20 cellular contexts compared by ENCODE assay signal in the genomic region with DNA sequence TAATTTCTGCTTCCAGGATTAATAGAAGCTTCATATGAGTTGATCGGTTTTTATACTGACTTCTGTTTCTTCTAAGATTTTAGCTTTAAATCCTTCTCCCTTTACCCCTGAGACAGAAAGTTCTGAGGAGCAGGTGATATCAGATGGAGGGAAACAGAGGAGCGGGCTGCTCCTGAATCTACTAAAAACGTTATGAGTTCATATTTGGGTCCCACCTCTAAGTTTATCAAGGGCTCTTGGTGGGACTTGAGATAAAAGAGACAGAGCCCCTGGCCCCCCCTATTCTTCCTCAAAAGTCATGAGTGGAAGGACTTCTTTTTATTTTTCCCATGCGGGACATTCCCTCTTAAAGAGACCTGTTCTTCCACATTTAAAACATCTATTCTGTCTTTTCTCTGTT. TPM values are rescaled to one million over a fixed set of nuclear protein-coding genes. Genes with fewer than 3 reads are reported as not detected.
DNase-seq lines count a peak whose midpoint lies in the region; ATAC-seq and TF ChIP-seq lines count a peak whose summit lies in the region.
"Had no signal": no experiment of that assay in that cellular context is flagged by ENCODE, and none has a peak within 500 bp of the region (broad histone marks: within the 10 kb centered on the region; RNA-seq: fewer than 3 reads in every experiment).

No MANE protein-coding gene starts in this region.

- intact Hi-C loops in natural killer cell (cut with micrococcal nuclease) = loop anchor here (5.0 kb wide), 2 partner anchors 41 to 96 kb away; a partner anchor contains a TSS
- intact Hi-C loops in thyroid gland (cut with DNase I) = no loop called here

- no peak overlapping the region for H2AFZ ChIP-seq in smooth muscle cell (ENCODE audit: low read depth)
- H2AFZ ChIP-seq: GM23338 had no signal

- H3K4me1 ChIP-seq in smooth muscle cell (ENCODE audit: low read depth) = peaks cover 53% of the 10 kb centered on the region
- H3K4me1 ChIP-seq in thyroid gland = no peaks in the 10 kb centered on the region
- H3K4me1 ChIP-seq: A549, BLaER1 had no signal

- H3K9ac ChIP-seq in smooth muscle cell (ENCODE audit: low read depth) = no peak overlapping the region
- H3K9ac ChIP-seq: BLaER1 had no signal

- H3K4me3 ChIP-seq in smooth muscle cell (peak overlapping the region; percentile 48), thyroid gland (replicated peaks in 1 of 3) (no peak overlapping the region), coronary artery (no peak overlapping the region)
- H3K4me3 ChIP-seq: A549, BLaER1, GM12878, GM23338 had no signal

- H3K27me3 Mint-ChIP-seq in activated naive CD8-positive, alpha-beta T cell = no peaks in the 10 kb centered on the region
- H3K27me3 Mint-ChIP-seq in activated naive CD8-positive, alpha-beta T cell treated with anti-CD3 and anti-CD28 coated beads, Interleukin-2, amount 50 U/mL, for 24 hours = no peaks in the 10 kb centered on the region
- no peaks in the 10 kb centered on the region for H3K27me3 Mint-ChIP-seq in central memory CD8-positive, alpha-beta T cell
- no peaks in the 10 kb centered on the region for H3K27me3 Mint-ChIP-seq in natural killer cell (ENCODE audit: low read depth in 2 of 2)
- H3K27me3 Mint-ChIP-seq: CD4-positive, alpha-beta memory T cell had no signal

- peaks cover 13% of the 10 kb centered on the region for H3F3A ChIP-seq in smooth muscle cell (ENCODE audit: low read depth)

- H3K36me3 ChIP-seq in smooth muscle cell (ENCODE audit: low read depth) = no peaks in the 10 kb centered on the region
- H3K36me3 ChIP-seq in thyroid gland = no peaks in the 10 kb centered on the region
- H3K36me3 ChIP-seq: BLaER1 had no signal

- peaks cover 21% of the 10 kb centered on the region for H4K20me1 ChIP-seq in smooth muscle cell (ENCODE audit: low read depth)
- H4K20me1 ChIP-seq: BLaER1 had no signal

- H3K27me3 ChIP-seq in smooth muscle cell (ENCODE audit: low read depth) = no peaks in the 10 kb centered on the region
- no peaks in the 10 kb centered on the region for H3K27me3 ChIP-seq in thyroid gland
- H3K27me3 ChIP-seq: BLaER1 had no signal

- H3K4me2 ChIP-seq in smooth muscle cell = peak overlapping the region; percentile 85
- H3K4me2 ChIP-seq: A549, BLaER1, GM23338 had no signal

- no peak for DNase-seq in activated naive CD8-positive, alpha-beta T cell treated with anti-CD3 and anti-CD28 coated beads, Interleukin-2, amount 50 U/mL, for 24 hours
- DNase-seq in central memory CD8-positive, alpha-beta T cell (ENCODE audit: low spot score in 2 of 2) = no peak
- DNase-seq in natural killer cell (no peak), smooth muscle cell (lab: John Stamatoyannopoulos, UW; ENCODE audit: unreplicated experiment) (no peak), thyroid gland (no peak), coronary artery (ENCODE audit: low spot score) (no peak), dermis blood vessel endothelial cell (no peak)
- DNase-seq: CD4-positive, alpha-beta memory T cell; DMS79 treated with DMSO at 0.1 percent for 48 hours; H9; IMR-90 had no signal

- no peak for TF ChIP-seq CTCF in natural killer cell (IDR thresholded peaks at IDR 0.05)
- TF ChIP-seq CTCF in smooth muscle cell (IDR thresholded peaks at IDR 0.05; ENCODE audit: borderline replicate concordance, insufficient read depth, poor library complexity, severe bottlenecking) = no peak
- no peak for TF ChIP-seq CTCF in thyroid gland (IDR thresholded peaks at IDR 0.05)
- TF ChIP-seq CTCF in coronary artery (IDR thresholded peaks at IDR 0.05) = no peak

- no peak overlapping the region for H3K4me3 Mint-ChIP-seq in activated naive CD8-positive, alpha-beta T cell
- no peak overlapping the region for H3K4me3 Mint-ChIP-seq in activated naive CD8-positive, alpha-beta T cell treated with anti-CD3 and anti-CD28 coated beads, Interleukin-2, amount 50 U/mL, for 24 hours
- H3K4me3 Mint-ChIP-seq in central memory CD8-positive, alpha-beta T cell = no peak overlapping the region
- no peak overlapping the region for H3K4me3 Mint-ChIP-seq in natural killer cell
- H3K4me3 Mint-ChIP-seq: CD14-positive monocyte; CD4-positive, alpha-beta memory T cell; GM23338; H9 had no signal

- H3K27ac ChIP-seq in smooth muscle cell (ENCODE audit: low read depth) = peak overlapping the region; percentile 97
- H3K27ac ChIP-seq in thyroid gland = no peak overlapping the region
- H3K27ac ChIP-seq in coronary artery = no peak overlapping the region
- H3K27ac ChIP-seq: 22Rv1, A549, BLaER1 had no signal

- H3K79me2 ChIP-seq in smooth muscle cell (ENCODE audit: low read depth) = peaks cover 15% of the 10 kb centered on the region

- peak overlapping the region; percentile 50 for H3K27ac Mint-ChIP-seq in activated naive CD8-positive, alpha-beta T cell
- no peak overlapping the region for H3K27ac Mint-ChIP-seq in activated naive CD8-positive, alpha-beta T cell treated with anti-CD3 and anti-CD28 coated beads, Interleukin-2, amount 50 U/mL, for 24 hours
- H3K27ac Mint-ChIP-seq in central memory CD8-positive, alpha-beta T cell (ENCODE audit: low read depth) = peak overlapping the region; percentile 70
- H3K27ac Mint-ChIP-seq in natural killer cell = peak overlapping the region; percentile 60 to 80
- H3K27ac Mint-ChIP-seq: CD14-positive monocyte, GM23338, H9 had no signal

- peaks cover 24% of the 10 kb centered on the region for H3K36me3 Mint-ChIP-seq in activated naive CD8-positive, alpha-beta T cell
- peaks cover 20% of the 10 kb centered on the region for H3K36me3 Mint-ChIP-seq in activated naive CD8-positive, alpha-beta T cell treated with anti-CD3 and anti-CD28 coated beads, Interleukin-2, amount 50 U/mL, for 24 hours (ENCODE audit: low read depth)
- peaks cover 3% of the 10 kb centered on the region for H3K36me3 Mint-ChIP-seq in central memory CD8-positive, alpha-beta T cell (ENCODE audit: insufficient read depth)
- peaks cover 21% of the 10 kb centered on the region for H3K36me3 Mint-ChIP-seq in natural killer cell

- peaks cover 45% of the 10 kb centered on the region for H3K4me1 Mint-ChIP-seq in activated naive CD8-positive, alpha-beta T cell (ENCODE audit: low read depth)
- peaks cover 26% of the 10 kb centered on the region for H3K4me1 Mint-ChIP-seq in activated naive CD8-positive, alpha-beta T cell treated with anti-CD3 and anti-CD28 coated beads, Interleukin-2, amount 50 U/mL, for 24 hours
- peaks cover 36% of the 10 kb centered on the region for H3K4me1 Mint-ChIP-seq in central memory CD8-positive, alpha-beta T cell
- H3K4me1 Mint-ChIP-seq in natural killer cell = peaks cover 38 to 39% of the 10 kb centered on the region in 2 donors
- H3K4me1 Mint-ChIP-seq: CD14-positive monocyte, GM23338, H9 had no signal

- no peak for ATAC-seq in activated naive CD8-positive, alpha-beta T cell treated with anti-CD3 and anti-CD28 coated beads, Interleukin-2, amount 50 U/mL, for 24 hours
- no peak for ATAC-seq in central memory CD8-positive, alpha-beta T cell (replicated peaks; ENCODE audit: extremely low read depth, poor library complexity, severe bottlenecking)
- ATAC-seq in natural killer cell = no peak
- ATAC-seq: A549, GM12878, GM23338 had no signal

- 96% methylated on average over 4 of the region's 4 CpGs for WGBS in smooth muscle cell (ENCODE audit: low lambda C conversion rate)
- WGBS in thyroid gland, 2 donors = 85 to 92% methylated on average over 4 of the region's 4 CpGs

- H3K9me3 Mint-ChIP-seq in activated naive CD8-positive, alpha-beta T cell (ENCODE audit: low read depth) = peaks cover 16% of the 10 kb centered on the region
- H3K9me3 Mint-ChIP-seq in activated naive CD8-positive, alpha-beta T cell treated with anti-CD3 and anti-CD28 coated beads, Interleukin-2, amount 50 U/mL, for 24 hours = peaks cover 28% of the 10 kb centered on the region
- H3K9me3 Mint-ChIP-seq in central memory CD8-positive, alpha-beta T cell = peaks cover 8% of the 10 kb centered on the region
- H3K9me3 Mint-ChIP-seq in natural killer cell = peaks cover 5 to 15% of the 10 kb centered on the region in 2 donors

- H3K9me3 ChIP-seq in smooth muscle cell (replicated peaks; ENCODE audit: low read depth) (no peaks in the 10 kb centered on the region), thyroid gland (no peaks in the 10 kb centered on the region)

- no peak for TF ChIP-seq POLR2A in thyroid gland (IDR thresholded peaks at IDR 0.05)

RNA-seq across cellular contexts. Expression of a gene that starts 23.8 kb away (rescaled TPM):
- total RNA-seq in natural killer cell = not detected
- total RNA-seq in smooth muscle cell = not detected in 2 replicates
- 0.67 and 1.7 TPM in 2 replicates for polyA plus RNA-seq in smooth muscle cell
- total RNA-seq in thyroid gland = not detected
- total RNA-seq in dermis blood vessel endothelial cell = not detected in 2 replicates
- total RNA-seq: CD4-positive, alpha-beta memory T cell; G401; GM12878; GM23338; IMR-90 had no signal
- polyA plus RNA-seq: A549; AG04450; CD14-positive monocyte; CD4-positive, alpha-beta memory T cell; GM12878; GM23338; IMR-90 had no signal

RNA-seq across cellular contexts. Expression of a gene that starts 27.1 kb away (rescaled TPM):
- not detected for total RNA-seq in natural killer cell
- total RNA-seq in smooth muscle cell = not detected in 2 replicates
- 0.43 TPM in 1 of 2 replicates, not detected in the other for polyA plus RNA-seq in smooth muscle cell
- not detected for total RNA-seq in thyroid gland
- not detected in 2 replicates for total RNA-seq in dermis blood vessel endothelial cell
- total RNA-seq: CD4-positive, alpha-beta memory T cell; G401; GM12878; GM23338; H9; IMR-90 had no signal
- polyA plus RNA-seq: A549; AG04450; CD14-positive monocyte; CD4-positive, alpha-beta memory T cell; GM23338; IMR-90 had no signal

RNA-seq across cellular contexts. Expression of a gene that starts 39.2 kb away (rescaled TPM):
- total RNA-seq in natural killer cell = 100 to 1,000 TPM; 158 to 302 (median 220) TPM
- total RNA-seq in smooth muscle cell = 13.6 and 14.0 TPM in 2 replicates
- polyA plus RNA-seq in smooth muscle cell = 8.0 and 12.0 TPM in 2 replicates
- total RNA-seq in thyroid gland = 10 to 100 TPM in 3 of 4 donors, 1 to 10 TPM in 1; 7.3 to 25.2 (median 16.7) TPM
- total RNA-seq in dermis blood vessel endothelial cell = 39.9 and 78.8 TPM in 2 replicates
- total RNA-seq: G401, GM23338, H9 had no signal
- polyA plus RNA-seq: GM23338 had no signal
